Comparison of ENCODE assay signal across 2 cellular contexts in genomic region chr6:7028963-7029362, GRCh38.
A peak's percentile ranks its signal among the peaks of the same experiment; 100 is the strongest.
DNase-seq lines count a peak whose midpoint lies in the region; ATAC-seq, FAIRE-seq and TF ChIP-seq lines count a peak whose summit lies in the region.
"Not testable (repeated sequence)": the region's sequence is repeated elsewhere in the genome, so short reads cannot be mapped to it uniquely, and the experiment has no call there.

No MANE protein-coding gene starts in this region.

- TF ChIP-seq CTCF in HepG2 (CRISPR knock-in tag; IDR thresholded peaks at IDR 0.05); prostate gland (IDR thresholded peaks at IDR 0.05): not testable (repeated sequence)

- not testable (repeated sequence) for H3K27me3 ChIP-seq in HepG2 (ENCODE audit: control insufficient read depth in 1 of 2, insufficient read depth in 2 of 2, low read length in 2 of 2); prostate gland (replicated peaks; ENCODE audit: insufficient read depth)

- ATAC-seq in HepG2: not testable (repeated sequence)

- not testable (repeated sequence) for TF ChIP-seq EP300 in HepG2 (IDR thresholded peaks at IDR 0.05; ENCODE audit: low read depth in 2 of 2, low read length in 2 of 2); HepG2 (CRISPR knock-in tag; IDR thresholded peaks at IDR 0.05; ENCODE audit: borderline replicate concordance)

- BruUV-seq in HepG2 (replicated peaks; lab: Mats Ljungman, UMichigan): not testable (repeated sequence)

- not testable (repeated sequence) for H3K4me3 ChIP-seq in HepG2 (replicated peaks in 1 of 3; ENCODE audit: insufficient read depth in 1 of 3, low read depth in 2 of 3, low read length in 3 of 3); prostate gland

- not testable (repeated sequence) for H3K79me2 ChIP-seq in HepG2 (ENCODE audit: insufficient read depth, low read length)

- POLR2A ChIA-PET in HepG2 (lab: Yijun Ruan, JAX): interaction anchor here (1.3 kb wide), 1 partner anchor 13 kb away, joined by 3 read pairs; no protein-coding TSS in a partner anchor

- H2AFZ ChIP-seq in HepG2 (ENCODE audit: low read length): not testable (repeated sequence)

- in situ Hi-C loops in HepG2 (cut with HindIII; ENCODE audit: extremely low pct_ligation_motif_present, low pct_unique_long_range_greater_than_20kb): not testable (repeated sequence)

- intact Hi-C loops in HepG2 (cut with micrococcal nuclease; ENCODE audit: unreplicated experiment); prostate gland (cut with DNase I): not testable (repeated sequence)

- not testable (repeated sequence) for H4K20me1 ChIP-seq in HepG2 (ENCODE audit: insufficient read depth, low read length)

- TF ChIP-seq POLR2A in HepG2 (IDR thresholded peaks at IDR 0.05; ENCODE audit: insufficient read depth in 1 of 2, low read depth in 2 of 2, low read length in 2 of 2); prostate gland (IDR thresholded peaks at IDR 0.05): not testable (repeated sequence)

- DNase-seq in HepG2 (ENCODE audit: low spot score); prostate gland (ENCODE audit: low spot score): not testable (repeated sequence)

- CTCF ChIA-PET in HepG2 (lab: Yijun Ruan, JAX; ENCODE audit: low intra/inter-chr PET ratio, low total read pairs): not testable (repeated sequence)

- H3K4me1 ChIP-seq in HepG2 (ENCODE audit: insufficient read depth, low read length); prostate gland (replicated peaks): not testable (repeated sequence)

- not testable (repeated sequence) for H3K36me3 ChIP-seq in HepG2 (replicated peaks in 1 of 2; ENCODE audit: control insufficient read depth in 1 of 2, insufficient read depth in 2 of 2, low read length in 2 of 2); prostate gland

- H3K9ac ChIP-seq in HepG2 (ENCODE audit: insufficient read depth, low read depth, low read length): not testable (repeated sequence)

- TF ChIP-seq RAD21 in HepG2 (CRISPR knock-in tag; IDR thresholded peaks at IDR 0.05): not testable (repeated sequence)

- not testable (repeated sequence) for H3K27ac ChIP-seq in HepG2 (ENCODE audit: extremely low read length, insufficient read depth, low read length)
- H3K27ac ChIP-seq in prostate gland: peak overlapping the region; percentile 47 to 70

- FAIRE-seq in HepG2 (lab: Jason Lieb, UNC): not testable (repeated sequence)

- H3K4me2 ChIP-seq in HepG2 (ENCODE audit: low read depth, low read length): not testable (repeated sequence)

- H3K9me3 ChIP-seq in HepG2 (ENCODE audit: low read length); prostate gland: not testable (repeated sequence)

TF ChIP-seq in HepG2, 621 proteins besides CTCF, POLR2A, EP300 and RAD21:
- TF ChIP-seq SOX6, SOX13 (IDR thresholded peaks at IDR 0.05): not testable (repeated sequence)
- TF ChIP-seq SOX6 (CRISPR knock-in tag; IDR thresholded peaks at IDR 0.05) (peak; percentile 55; the same call in 1 of the 2 replicates), ZNF710 (CRISPR knock-in tag; IDR thresholded peaks at IDR 0.05; ENCODE audit: borderline replicate concordance) (peak; percentile 69; the same call in 1 of the 2 replicates), SOX13 (CRISPR knock-in tag; conservative IDR thresholded peaks at IDR 0.05 in 1 of 2, IDR thresholded peaks at IDR 0.05 in 1 of 2) (peak in 1 of 2 experiments; percentile 55; a peak in 2 of 4 replicates), SOX5 (CRISPR knock-in tag; IDR thresholded peaks at IDR 0.05; ENCODE audit: borderline replicate concordance) (0 out of 2 replicates have a peak, but pooled peaks have one; percentile 18), TCF7 (IDR thresholded peaks at IDR 0.05; ENCODE audit: low read depth) (peak; percentile 42; the same call in 1 of the 2 replicates), GATAD2A (CRISPR knock-in tag; IDR thresholded peaks at IDR 0.05) (0 out of 2 replicates have a peak, but pooled peaks have one; percentile 20)
